ENCODE assay signal across 7 cellular contexts in genomic region chr7:26779978-26780595, GRCh38.
"Had no signal": no experiment of that assay in that cellular context is flagged by ENCODE, and none has a peak within 500 bp of the region (broad histone marks: within the 10 kb centered on the region; RNA-seq: fewer than 3 reads in every experiment).

No MANE protein-coding gene starts in this region.

- H3K27me3 Mint-ChIP-seq: IgD-negative memory B cell had no signal

- ATAC-seq: GM23338, HCT116, HepG2 had no signal

- H3K9me3 Mint-ChIP-seq: GM23338, IgD-negative memory B cell had no signal

- DNase-seq: H7, KBM-7 had no signal

- FAIRE-seq: H1, HepG2 had no signal

- H3K4me3 Mint-ChIP-seq: GM23338, IgD-negative memory B cell had no signal

- H3K27ac Mint-ChIP-seq: GM23338, IgD-negative memory B cell had no signal
